8 cellular contexts compared by ENCODE assay signal in genomic region chr6:27479319-27480182, GRCh38.
DNase-seq lines count a peak whose midpoint lies in the region; ATAC-seq and TF ChIP-seq lines count a peak whose summit lies in the region.

No MANE protein-coding gene starts in this region.

- peaks cover 9% of the 10 kb centered on the region for H3K4me1 ChIP-seq in OCI-LY3 (ENCODE audit: low read length)
- H3K4me1 ChIP-seq in muscle layer of colon (ENCODE audit: insufficient read depth, low read length) = peaks cover 10% of the 10 kb centered on the region

- no peaks in the 10 kb centered on the region for H4K20me1 ChIP-seq in OCI-LY3 (ENCODE audit: insufficient read depth, low read length)

- H3K79me2 ChIP-seq in OCI-LY3 (ENCODE audit: low read length) = no peaks in the 10 kb centered on the region

- peak; percentile 63 for ATAC-seq in GM21447 (IDR thresholded peaks at IDR 0.05; ENCODE audit: unreplicated experiment)

- no peak for TF ChIP-seq POLR2A in erythroblast (IDR thresholded peaks at IDR 0.05; ENCODE audit: low read length)

- no peaks in the 10 kb centered on the region for H3K9me3 ChIP-seq in OCI-LY3 (ENCODE audit: insufficient read depth, low read length)
- no peaks in the 10 kb centered on the region for H3K9me3 ChIP-seq in muscle layer of colon (ENCODE audit: low read length)

- peak overlapping the region; percentile 84 for H3K27ac ChIP-seq in OCI-LY3 (ENCODE audit: low read length)
- peak overlapping the region; percentile 95 for H3K27ac ChIP-seq in muscle layer of colon (ENCODE audit: low read depth, low read length)

- H3K9ac ChIP-seq in OCI-LY3 (ENCODE audit: low read length) (peak overlapping the region; percentile 97), muscle layer of colon (ENCODE audit: low read length) (peak overlapping the region; percentile 91)

- DNase-seq in DMS 273 treated with DMSO at 0.1 percent for 48 hours (lab: John Stamatoyannopoulos, UW) = peak; percentile 72
- peak in 71 of 76 experiments; percentile 39 to 94 (median 81) for DNase-seq in HUDEP-2 (lab: John Stamatoyannopoulos, UW; ENCODE audit: unreplicated experiment in 76 of 76)
- peak; percentile 83 for DNase-seq in activated T-cell treated with anti-CD3 and anti-CD28 coated beads for 24 hours (ENCODE audit: low read depth)
- peak; percentile 89 to 93 for DNase-seq in erythroblast (lab: John Stamatoyannopoulos, UW)
- DNase-seq in stimulated activated CD8-positive, alpha-beta memory T cell treated with anti-CD3 and anti-CD28 coated beads, Interleukin-7, amount 100 ng/mL, for 24 hours (ENCODE audit: low read depth) = peak; percentile 68

- peak overlapping the region; percentile 99 for H3K4me3 ChIP-seq in OCI-LY3 (ENCODE audit: low read length)
- H3K4me3 ChIP-seq in muscle layer of colon (ENCODE audit: low read depth in 1 of 2, low read length in 2 of 2) = peak overlapping the region; percentile 85 to 98

- H3K27me3 ChIP-seq in OCI-LY3 (ENCODE audit: low read depth, low read length) (no peaks in the 10 kb centered on the region), muscle layer of colon (ENCODE audit: control insufficient read depth in 1 of 2, insufficient read depth in 2 of 2, low read length in 2 of 2) (no peaks in the 10 kb centered on the region)

- H3K4me2 ChIP-seq in OCI-LY3 (ENCODE audit: low read length) = peak overlapping the region; percentile 97

- no peaks in the 10 kb centered on the region for H3K36me3 ChIP-seq in OCI-LY3 (replicated peaks; ENCODE audit: low read depth, low read length)
- no peaks in the 10 kb centered on the region for H3K36me3 ChIP-seq in muscle layer of colon (ENCODE audit: insufficient read depth, low read length)

- H2AFZ ChIP-seq in OCI-LY3 (ENCODE audit: low read depth, low read length) = peak overlapping the region; percentile 96

- no peak for TF ChIP-seq CTCF in OCI-LY3 (IDR thresholded peaks at IDR 0.05; ENCODE audit: low read depth, low read length)

Comparison
In these comparisons a context has a peak if more than half of its experiments do, and no peak if none do; other contexts are left out.
1. Peak in every context shown above with its lines: DNase-seq, ATAC-seq, H3K4me3 ChIP-seq and H3K27ac ChIP-seq.